Comparison of ENCODE assay signal across 9 cellular contexts in genomic region chr5:134138416-134139376, GRCh38. TPM values are rescaled to one million over a fixed set of nuclear protein-coding genes. Genes with fewer than 3 reads are reported as not detected.
A peak's percentile ranks its signal among the peaks of the same experiment; 100 is the strongest.
DNase-seq lines count a peak whose midpoint lies in the region; ATAC-seq and TF ChIP-seq lines count a peak whose summit lies in the region.
"Had no signal": no experiment of that assay in that cellular context is flagged by ENCODE, and none has a peak within 500 bp of the region (broad histone marks: within the 10 kb centered on the region; RNA-seq: fewer than 3 reads in every experiment).

No MANE protein-coding gene starts in this region.

- H3K9ac ChIP-seq in MM.1S (ENCODE audit: low read length), result no peak overlapping the region

- H3K27me3 Mint-ChIP-seq in activated naive CD8-positive, alpha-beta T cell treated with anti-CD3 and anti-CD28 coated beads, Interleukin-2, amount 10 ng/mL, durations not matched to agents 7 days and 5 days, result no peaks in the 10 kb centered on the region
- no peaks in the 10 kb centered on the region for H3K27me3 Mint-ChIP-seq in osteocyte (ENCODE audit: unreplicated experiment)

- no peaks in the 10 kb centered on the region for H3K9me3 Mint-ChIP-seq in activated naive CD8-positive, alpha-beta T cell treated with anti-CD3 and anti-CD28 coated beads, Interleukin-2, amount 10 ng/mL, durations not matched to agents 7 days and 5 days
- H3K9me3 Mint-ChIP-seq in osteocyte (ENCODE audit: unreplicated experiment), result no peaks in the 10 kb centered on the region

- H3K79me2 ChIP-seq in MM.1S (ENCODE audit: low read length), result no peaks in the 10 kb centered on the region

- H3F3A ChIP-seq in MM.1S (ENCODE audit: insufficient read depth, low read length), result no peaks in the 10 kb centered on the region

- peaks cover 25% of the 10 kb centered on the region for H3K36me3 Mint-ChIP-seq in activated naive CD8-positive, alpha-beta T cell treated with anti-CD3 and anti-CD28 coated beads, Interleukin-2, amount 10 ng/mL, durations not matched to agents 7 days and 5 days
- H3K36me3 Mint-ChIP-seq in osteocyte (ENCODE audit: unreplicated experiment), result peaks cover 11% of the 10 kb centered on the region

- TF ChIP-seq CTCF in MM.1S (IDR thresholded peaks at IDR 0.05; ENCODE audit: low read length) (no peak), osteocyte (IDR thresholded peaks at IDR 0.05) (no peak)

- H3K4me3 ChIP-seq in MM.1S (ENCODE audit: low read length), result no peak overlapping the region

- no peaks in the 10 kb centered on the region for H3K9me3 ChIP-seq in MM.1S (replicated peaks; ENCODE audit: insufficient read depth, low read length)

- peak overlapping the region; percentile 33 for H3K4me3 Mint-ChIP-seq in activated naive CD8-positive, alpha-beta T cell treated with anti-CD3 and anti-CD28 coated beads, Interleukin-2, amount 10 ng/mL, durations not matched to agents 7 days and 5 days
- H3K4me3 Mint-ChIP-seq in osteocyte (ENCODE audit: unreplicated experiment), result no peak overlapping the region

- no peaks in the 10 kb centered on the region for H3K9me2 ChIP-seq in MM.1S (replicated peaks; ENCODE audit: insufficient read depth, low read length)

- H3K36me3 ChIP-seq in MM.1S (replicated peaks; ENCODE audit: insufficient read depth, low read length), result no peaks in the 10 kb centered on the region

- DNase-seq in GM04503 (ENCODE audit: low read depth) (peak; percentile 29), MM.1S (peak; percentile 33), osteocyte (ENCODE audit: extremely low spot score, unreplicated experiment) (peak; percentile 72), NCI-H446 treated with DMSO at 0.1 percent for 48 hours (lab: John Stamatoyannopoulos, UW) (no peak), erythroblast (lab: John Stamatoyannopoulos, UW) (no peak)
- peak; percentile 54 for DNase-seq in activated naive CD8-positive, alpha-beta T cell treated with anti-CD3 and anti-CD28 coated beads, Interleukin-2, amount 10 ng/mL, durations not matched to agents 7 days and 5 days

- peak overlapping the region; percentile 83 for H3K27ac Mint-ChIP-seq in activated naive CD8-positive, alpha-beta T cell treated with anti-CD3 and anti-CD28 coated beads, Interleukin-2, amount 10 ng/mL, durations not matched to agents 7 days and 5 days
- H3K27ac Mint-ChIP-seq in osteocyte (ENCODE audit: unreplicated experiment), result no peak overlapping the region

- H3K4me1 Mint-ChIP-seq in activated naive CD8-positive, alpha-beta T cell treated with anti-CD3 and anti-CD28 coated beads, Interleukin-2, amount 10 ng/mL, durations not matched to agents 7 days and 5 days, result peaks cover 65% of the 10 kb centered on the region
- H3K4me1 Mint-ChIP-seq in osteocyte (ENCODE audit: unreplicated experiment), result peaks cover 14% of the 10 kb centered on the region

- POLR2A ChIA-PET in activated naive CD8-positive, alpha-beta T cell treated with anti-CD3 and anti-CD28 coated beads, Interleukin-2, amount 10 ng/mL, durations not matched to agents 7 days and 5 days (lab: Charles Lee), result interaction anchor here (0.5 to 5.2 kb wide), 11 partner anchors 11 to 1609 kb away, joined by 3 to 60 read pairs (median 5); partner anchors contain the start of genes PPP2CA, SKP1 and TCF7

- no peaks in the 10 kb centered on the region for H3K27me3 ChIP-seq in MM.1S (replicated peaks; ENCODE audit: insufficient read depth, low read length)

- H4K20me1 ChIP-seq in MM.1S (ENCODE audit: insufficient read depth, low read length), result peaks cover 8% of the 10 kb centered on the region

- peaks cover 13% of the 10 kb centered on the region for H3K4me1 ChIP-seq in MM.1S (ENCODE audit: low read length)

- ATAC-seq in GM21619 (IDR thresholded peaks at IDR 0.05; ENCODE audit: unreplicated experiment), result peak; percentile 73
- ATAC-seq in activated naive CD8-positive, alpha-beta T cell treated with anti-CD3 and anti-CD28 coated beads, Interleukin-2, amount 10 ng/mL, durations not matched to agents 7 days and 5 days (ENCODE audit: low read depth), result peak; percentile 36
- ATAC-seq in HG02623 (IDR thresholded peaks at IDR 0.05; ENCODE audit: unreplicated experiment), result no peak
- ATAC-seq: HCT116 had no signal

- no peak overlapping the region for H2AFZ ChIP-seq in MM.1S (ENCODE audit: low read length)

- no peak overlapping the region for H3K4me2 ChIP-seq in MM.1S (ENCODE audit: low read depth, low read length)

- TF ChIP-seq POLR2A in erythroblast (IDR thresholded peaks at IDR 0.05; ENCODE audit: low read length), result no peak

- no peak overlapping the region for H3K27ac ChIP-seq in MM.1S (ENCODE audit: low read length)

RNA-seq across cellular contexts. Expression of gene TCF7, which starts 24.2 kb away (rescaled TPM):
- total RNA-seq in activated naive CD8-positive, alpha-beta T cell treated with anti-CD3 and anti-CD28 coated beads, Interleukin-2, amount 10 ng/mL, durations not matched to agents 7 days and 5 days, result 100 to 1,000 TPM; 283 to 315 TPM
- 0.57 and 0.67 TPM in 2 replicates for total RNA-seq in osteocyte

RNA-seq across cellular contexts. Expression of gene SKP1, which starts 38.1 kb away (rescaled TPM):
- total RNA-seq in activated naive CD8-positive, alpha-beta T cell treated with anti-CD3 and anti-CD28 coated beads, Interleukin-2, amount 10 ng/mL, durations not matched to agents 7 days and 5 days, result 100 to 1,000 TPM; 193 to 206 TPM
- 320 and 333 TPM in 2 replicates for total RNA-seq in osteocyte

Comparison
In these comparisons a context has a peak if more than half of its experiments do, and no peak if none do; other contexts are left out.
1. DNase-seq: peak in GM04503 (single experiment), MM.1S (single experiment), activated naive CD8-positive, alpha-beta T cell treated with anti-CD3 and anti-CD28 coated beads, Interleukin-2, amount 10 ng/mL, durations not matched to agents 7 days and 5 days (single experiment) and osteocyte (single experiment); none in NCI-H446 treated with DMSO at 0.1 percent for 48 hours (single experiment) and erythroblast (0 of 2).
2. RNA of gene TCF7, which starts 24.2 kb away (total RNA-seq): 283 to 315 TPM in activated naive CD8-positive, alpha-beta T cell treated with anti-CD3 and anti-CD28 coated beads, Interleukin-2, amount 10 ng/mL, durations not matched to agents 7 days and 5 days; 0.57 to 0.67 TPM in osteocyte; every median in the first group is over 100 times any median in the second.